ENCODE assay signal across 9 cellular contexts in the genomic region with DNA sequence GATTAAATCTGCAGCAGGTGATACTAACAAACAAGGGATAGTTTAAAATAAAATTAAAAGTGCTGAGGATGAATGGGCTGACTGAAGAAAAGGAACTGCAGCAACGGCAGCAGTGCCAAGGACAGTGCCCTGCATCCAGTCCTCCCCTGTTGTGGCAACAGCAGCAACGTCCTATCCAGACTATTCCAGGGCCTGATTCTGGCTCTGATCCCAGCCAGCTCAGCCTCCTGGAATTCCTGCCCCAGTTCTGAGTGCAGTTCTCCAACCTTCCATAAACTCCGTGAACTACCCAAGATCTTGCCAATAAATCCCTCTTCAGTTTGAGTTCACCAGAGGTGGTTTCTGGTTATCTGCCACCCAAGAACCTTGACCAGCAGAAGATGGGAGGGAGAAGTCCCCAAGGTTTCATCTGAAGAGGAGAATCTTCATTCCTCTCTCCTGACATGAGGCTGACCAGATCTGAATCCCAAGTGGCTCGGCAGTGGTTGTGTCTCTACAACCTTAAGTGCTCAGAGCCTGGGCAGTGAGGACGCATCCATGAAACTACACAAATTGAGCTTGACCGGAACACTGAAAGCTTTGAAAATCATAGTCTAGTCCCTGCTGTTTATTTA.
DNase-seq lines count a peak whose midpoint lies in the region; ATAC-seq and TF ChIP-seq lines count a peak whose summit lies in the region.
"Had no signal": no experiment of that assay in that cellular context is flagged by ENCODE, and none has a peak within 500 bp of the region (broad histone marks: within the 10 kb centered on the region; RNA-seq: fewer than 3 reads in every experiment).

No MANE protein-coding gene starts in this region.

- intact Hi-C loops in breast epithelium (cut with DNase I; ENCODE audit: low total_unique reads): no loop called here
- intact Hi-C loops in CD4-positive, alpha-beta T cell (cut with DNase I, micrococcal nuclease): loop anchor here in 1 of 2 experiments (10.0 kb wide), 1 partner anchor 311 kb away; no protein-coding TSS in a partner anchor

- in situ Hi-C loops in GM23248 (cut with MboI): no loop called here

- H3K36me3 ChIP-seq in GM23248 (ENCODE audit: low read depth): no peaks in the 10 kb centered on the region
- no peaks in the 10 kb centered on the region for H3K36me3 ChIP-seq in breast epithelium
- no peaks in the 10 kb centered on the region for H3K36me3 ChIP-seq in smooth muscle cell (ENCODE audit: low read depth)

- TF ChIP-seq CTCF in breast epithelium (IDR thresholded peaks at IDR 0.05) (no peak), smooth muscle cell (IDR thresholded peaks at IDR 0.05; ENCODE audit: borderline replicate concordance, insufficient read depth, poor library complexity, severe bottlenecking) (no peak)
- no peak for TF ChIP-seq CTCF in CD4-positive, alpha-beta T cell (IDR thresholded peaks at IDR 0.05)

- peaks cover 16% of the 10 kb centered on the region for H3K4me1 ChIP-seq in GM23248 (ENCODE audit: insufficient read depth)
- H3K4me1 ChIP-seq in breast epithelium: peaks cover 9 to 21% of the 10 kb centered on the region in 2 donors
- no peaks in the 10 kb centered on the region for H3K4me1 ChIP-seq in smooth muscle cell (ENCODE audit: low read depth)

- peaks cover 4% of the 10 kb centered on the region for H3K27me3 Mint-ChIP-seq in CD4-positive, alpha-beta T cell

- H3K9ac ChIP-seq in GM23248 (0 out of 2 replicates have a peak overlapping the region, but pooled peaks have one; percentile 29), smooth muscle cell (ENCODE audit: low read depth) (no peak overlapping the region)

- H3K9me3 Mint-ChIP-seq in CD4-positive, alpha-beta T cell: no peaks in the 10 kb centered on the region

- H3K9me3 ChIP-seq in GM23248 (ENCODE audit: low read depth) (no peaks in the 10 kb centered on the region), breast epithelium (no peaks in the 10 kb centered on the region), smooth muscle cell (replicated peaks; ENCODE audit: low read depth) (no peaks in the 10 kb centered on the region)
- H3K9me3 ChIP-seq in CD4-positive, alpha-beta T cell (ENCODE audit: control insufficient read depth, low read length): no peaks in the 10 kb centered on the region

- H3K27me3 ChIP-seq in GM23248 (replicated peaks; ENCODE audit: insufficient read depth) (no peaks in the 10 kb centered on the region), breast epithelium (no peaks in the 10 kb centered on the region), smooth muscle cell (ENCODE audit: low read depth) (no peaks in the 10 kb centered on the region)
- no peaks in the 10 kb centered on the region for H3K27me3 ChIP-seq in CD4-positive, alpha-beta T cell (ENCODE audit: control insufficient read depth, insufficient read depth, low read length)

- H3K27ac ChIP-seq in GM23248: peak overlapping the region; percentile 42
- H3K27ac ChIP-seq in breast epithelium: peak overlapping the region; percentile 72 to 89
- H3K27ac ChIP-seq in smooth muscle cell (ENCODE audit: low read depth): peak overlapping the region; percentile 58
- no peak overlapping the region for H3K27ac ChIP-seq in CD4-positive, alpha-beta T cell (ENCODE audit: low read depth, low read length)

- no peak overlapping the region for H3K27ac Mint-ChIP-seq in CD4-positive, alpha-beta T cell

- POLR2A ChIA-PET in CD4-positive, alpha-beta T cell (lab: Charles Lee): no interaction called here

- no peak for TF ChIP-seq POLR2A in breast epithelium (IDR thresholded peaks at IDR 0.05)

- no peaks in the 10 kb centered on the region for H3K4me1 Mint-ChIP-seq in CD4-positive, alpha-beta T cell (ENCODE audit: low read depth)

- no peaks in the 10 kb centered on the region for H3K36me3 Mint-ChIP-seq in CD4-positive, alpha-beta T cell (ENCODE audit: low read depth)

- no peaks in the 10 kb centered on the region for H3K9me2 ChIP-seq in GM23248 (ENCODE audit: insufficient read depth)

- H4K20me1 ChIP-seq in GM23248 (ENCODE audit: insufficient read depth) (no peaks in the 10 kb centered on the region), smooth muscle cell (ENCODE audit: low read depth) (no peaks in the 10 kb centered on the region)

- H3K79me2 ChIP-seq in GM23248 (ENCODE audit: insufficient read depth): no peaks in the 10 kb centered on the region
- peaks cover 8% of the 10 kb centered on the region for H3K79me2 ChIP-seq in smooth muscle cell (ENCODE audit: low read depth)

- peak overlapping the region; percentile 60 for H3K4me3 ChIP-seq in GM23248
- H3K4me3 ChIP-seq in breast epithelium: peak overlapping the region in 1 of 3 donors; percentile 30
- H3K4me3 ChIP-seq in smooth muscle cell: no peak overlapping the region

- H2AFZ ChIP-seq in GM23248 (peak overlapping the region; percentile 59), smooth muscle cell (ENCODE audit: low read depth) (no peak overlapping the region)

- 6 to 12% methylated on average over 6 of the region's 6 CpGs for WGBS in GM23248 (ENCODE audit: low coverage in 1 of 2, low lambda C conversion rate in 2 of 2, missing lambda C conversion rate in 2 of 2), 2 experiments
- WGBS in smooth muscle cell (ENCODE audit: low lambda C conversion rate): 28% methylated on average over 6 of the region's 6 CpGs

- H3F3A ChIP-seq in GM23248 (ENCODE audit: insufficient read depth) (peaks cover 8% of the 10 kb centered on the region), smooth muscle cell (ENCODE audit: low read depth) (peaks cover 5% of the 10 kb centered on the region)

- H3K4me2 ChIP-seq in GM23248 (ENCODE audit: unreplicated experiment): peak overlapping the region; percentile 73
- H3K4me2 ChIP-seq in smooth muscle cell: peak overlapping the region; percentile 23

- ATAC-seq in CD4-positive, alpha-beta T cell (ENCODE audit: poor library complexity): no peak
- ATAC-seq in GM18517 (IDR thresholded peaks at IDR 0.05; ENCODE audit: unreplicated experiment): no peak
- no peak for ATAC-seq in HG03378 (IDR thresholded peaks at IDR 0.05; ENCODE audit: unreplicated experiment)

- no peak overlapping the region for H3K4me3 Mint-ChIP-seq in CD4-positive, alpha-beta T cell

- CTCF ChIA-PET in CD4-positive, alpha-beta T cell (lab: Charles Lee): interaction anchor here (1.1 kb wide), 1 partner anchor 9 kb away, joined by 3 read pairs; no protein-coding TSS in a partner anchor

- DNase-seq in GM23248 (peak; percentile 87), breast epithelium (ENCODE audit: low spot score in 2 of 2) (peak; percentile 59 to 76), hypothalamus (lab: John Stamatoyannopoulos, UW) (peak in 27 of 51 donors; percentile 15 to 81 (median 43)), smooth muscle cell (lab: John Stamatoyannopoulos, UW; ENCODE audit: unreplicated experiment) (no peak), NCI-H1436 treated with DMSO at 0.1 percent for 48 hours (lab: John Stamatoyannopoulos, UW) (no peak)
- no peak for DNase-seq in CD4-positive, alpha-beta T cell
- DNase-seq: T-helper 9 cell had no signal

Comparison
In these comparisons a context has a peak if more than half of its experiments do, and no peak if none do; other contexts are left out.
1. DNase-seq: peak in GM23248 (single experiment), breast epithelium (2 of 2) and hypothalamus (27 of 51); none in smooth muscle cell (single experiment), NCI-H1436 treated with DMSO at 0.1 percent for 48 hours (single experiment) and CD4-positive, alpha-beta T cell (0 of 10).